In genomic region chr15:91142097-91142744, GRCh38 we compare ENCODE assay signal across 10 cellular contexts. TPM values are rescaled to one million over a fixed set of nuclear protein-coding genes. Genes with fewer than 3 reads are reported as not detected.
A peak's percentile ranks its signal among the peaks of the same experiment; 100 is the strongest.
DNase-seq lines count a peak whose midpoint lies in the region; ATAC-seq and TF ChIP-seq lines count a peak whose summit lies in the region.
"Had no signal": no experiment of that assay in that cellular context is flagged by ENCODE, and none has a peak within 500 bp of the region (broad histone marks: within the 10 kb centered on the region; RNA-seq: fewer than 3 reads in every experiment).

No MANE protein-coding gene starts in this region.

- no peaks in the 10 kb centered on the region for H3K4me1 ChIP-seq in Panc1 (ENCODE audit: control insufficient read depth, insufficient read depth, low read length)

- H3K27me3 Mint-ChIP-seq in glutamatergic neuron (ENCODE audit: unreplicated experiment) (no peaks in the 10 kb centered on the region), T-helper 17 cell (peaks cover 54% of the 10 kb centered on the region)

- H3K27ac ChIP-seq in Panc1 (ENCODE audit: low read length) = no peak overlapping the region

- no peak overlapping the region for H3K27ac Mint-ChIP-seq in glutamatergic neuron (ENCODE audit: unreplicated experiment)
- no peak overlapping the region for H3K27ac Mint-ChIP-seq in T-helper 17 cell
- H3K27ac Mint-ChIP-seq: IgD-negative memory B cell had no signal

- TF ChIP-seq CTCF in AG10803 (conservative IDR thresholded peaks at IDR 0.05; ENCODE audit: low read length) (peak; percentile 28; the same call in 1 of the 2 replicates), Panc1 (IDR thresholded peaks at IDR 0.05) (peak; percentile 59), glutamatergic neuron (IDR thresholded peaks at IDR 0.05; ENCODE audit: partially characterized antibody, unreplicated experiment) (peak; percentile 49)

- POLR2A ChIA-PET in Panc1 (lab: Charles Lee) = no interaction called here

- in situ Hi-C loops in Panc1 (cut with HindIII; ENCODE audit: low pct_unique_long_range_greater_than_20kb, low sequenced_read_pairs) = no loop called here

- no peaks in the 10 kb centered on the region for H3K9me3 ChIP-seq in Panc1 (ENCODE audit: control insufficient read depth, insufficient read depth, low read depth, low read length)
- no peaks in the 10 kb centered on the region for H3K9me3 ChIP-seq in T-helper 17 cell (ENCODE audit: control insufficient read depth, low read length, poor library complexity, severe bottlenecking)

- H3K36me3 Mint-ChIP-seq in glutamatergic neuron (ENCODE audit: unreplicated experiment) (no peaks in the 10 kb centered on the region), T-helper 17 cell (ENCODE audit: low read depth) (peaks cover 3% of the 10 kb centered on the region)
- H3K36me3 Mint-ChIP-seq: IgD-negative memory B cell had no signal

- peak; percentile 69 for ATAC-seq in GM18519 (IDR thresholded peaks at IDR 0.05; ENCODE audit: low FRiP score, unreplicated experiment)
- ATAC-seq in Panc1 = no peak
- ATAC-seq in T-helper 17 cell = no peak
- ATAC-seq in GM19397 (IDR thresholded peaks at IDR 0.05; ENCODE audit: unreplicated experiment) = no peak

- intact Hi-C loops in Panc1 (cut with micrococcal nuclease; ENCODE audit: unreplicated experiment) = no loop called here

- no peaks in the 10 kb centered on the region for H3K36me3 ChIP-seq in Panc1 (ENCODE audit: control insufficient read depth, insufficient read depth, low read length)

- no peaks in the 10 kb centered on the region for H3K4me1 Mint-ChIP-seq in glutamatergic neuron (ENCODE audit: low read depth, unreplicated experiment)
- H3K4me1 Mint-ChIP-seq in T-helper 17 cell = peaks cover 4% of the 10 kb centered on the region

- CTCF ChIA-PET in Panc1 (lab: Charles Lee) = no interaction called here

- no peak for DNase-seq in AG10803 (ENCODE audit: low read depth)
- no peak for DNase-seq in Panc1 (ENCODE audit: low read depth, low spot score)
- DNase-seq in glutamatergic neuron = no peak
- DNase-seq in activated naive CD4-positive, alpha-beta T cell treated with anti-CD3 and anti-CD28 coated beads, Interleukin-2, amount 50 U/mL, for 16 hours = no peak
- no peak for DNase-seq in activated gamma-delta T cell treated with Interleukin-2 at 50 U/mL for 16 hours
- no peak for DNase-seq in T-helper 17 cell

- no peak overlapping the region for H3K4me3 ChIP-seq in AG10803 (ENCODE audit: low read length)
- H3K4me3 ChIP-seq in Panc1 (ENCODE audit: low read depth in 2 of 2, low read length in 2 of 2) = no peak overlapping the region
- H3K4me3 ChIP-seq: lung had no signal

- BruUV-seq in Panc1 (replicated peaks; lab: Mats Ljungman, UMichigan) = no TSS peak

- H3K4me3 Mint-ChIP-seq in glutamatergic neuron (ENCODE audit: unreplicated experiment) = no peak overlapping the region
- no peak overlapping the region for H3K4me3 Mint-ChIP-seq in T-helper 17 cell
- H3K4me3 Mint-ChIP-seq: IgD-negative memory B cell had no signal

- H3K27me3 ChIP-seq in Panc1 (ENCODE audit: control insufficient read depth, insufficient read depth, low read length) = peaks cover 3% of the 10 kb centered on the region; the same call in 1 of the 2 replicates

- H3K9me3 Mint-ChIP-seq in glutamatergic neuron (ENCODE audit: unreplicated experiment) = peaks cover 2% of the 10 kb centered on the region

RNA-seq across cellular contexts. Expression of gene SV2B, which starts 42.2 kb away (rescaled TPM):
- total RNA-seq in Panc1 (2021; ENCODE audit: unreplicated experiment) (not detected), glutamatergic neuron (ENCODE audit: unreplicated experiment) (7.1 TPM), T-helper 17 cell (under 1 TPM in 1 of 2 donors, not detected in 1; 0.10 TPM)
- not detected for polyA plus RNA-seq in Panc1 (2012; ENCODE audit: insufficient read length)
